ENCODE assay signal across 2 cellular contexts in genomic region chr2:190941571-190941970, GRCh38.
TF ChIP-seq lines count a peak whose summit lies in the region.

No MANE protein-coding gene starts in this region.

TF ChIP-seq in HepG2, 621 proteins besides CTCF, POLR2A, EP300 and RAD21:
- TF ChIP-seq CREB1 (IDR thresholded peaks at IDR 0.05) (no peak), CREB1 (CRISPR knock-in tag; IDR thresholded peaks at IDR 0.05) (no peak), NFYC (CRISPR knock-in tag; IDR thresholded peaks at IDR 0.05) (no peak), FOXM1 (CRISPR knock-in tag; IDR thresholded peaks at IDR 0.05) (no peak), TP53 (CRISPR knock-in tag; conservative IDR thresholded peaks at IDR 0.05) (no peak), FUBP1 (CRISPR knock-in tag; IDR thresholded peaks at IDR 0.05; ENCODE audit: borderline replicate concordance) (no peak), ZNF329 (CRISPR knock-in tag; IDR thresholded peaks at IDR 0.05; ENCODE audit: low read depth) (no peak), POLR2G (IDR thresholded peaks at IDR 0.05; ENCODE audit: low read depth, low read length) (0 out of 2 replicates have a peak, but pooled peaks have one; percentile 27), RBM22 (optimal IDR thresholded peaks at IDR 0.05; ENCODE audit: low read length) (peak; percentile 65), FLYWCH1 (CRISPR knock-in tag; IDR thresholded peaks at IDR 0.05) (no peak), XRCC5 (optimal IDR thresholded peaks at IDR 0.05; ENCODE audit: low read length) (no peak), ZNF124 (CRISPR knock-in tag; IDR thresholded peaks at IDR 0.05) (no peak), ZNF589 (CRISPR knock-in tag; conservative IDR thresholded peaks at IDR 0.05) (no peak), TMF1 (CRISPR knock-in tag; IDR thresholded peaks at IDR 0.05; ENCODE audit: low read depth) (no peak), ZNF766 (CRISPR knock-in tag; IDR thresholded peaks at IDR 0.05; ENCODE audit: borderline replicate concordance) (no peak), MYNN (CRISPR knock-in tag; IDR thresholded peaks at IDR 0.05; ENCODE audit: low read depth) (no peak), AGO2 (optimal IDR thresholded peaks at IDR 0.05; ENCODE audit: low read depth, low read length) (peak; percentile 22)
- TF ChIP-seq, protein P1, sequence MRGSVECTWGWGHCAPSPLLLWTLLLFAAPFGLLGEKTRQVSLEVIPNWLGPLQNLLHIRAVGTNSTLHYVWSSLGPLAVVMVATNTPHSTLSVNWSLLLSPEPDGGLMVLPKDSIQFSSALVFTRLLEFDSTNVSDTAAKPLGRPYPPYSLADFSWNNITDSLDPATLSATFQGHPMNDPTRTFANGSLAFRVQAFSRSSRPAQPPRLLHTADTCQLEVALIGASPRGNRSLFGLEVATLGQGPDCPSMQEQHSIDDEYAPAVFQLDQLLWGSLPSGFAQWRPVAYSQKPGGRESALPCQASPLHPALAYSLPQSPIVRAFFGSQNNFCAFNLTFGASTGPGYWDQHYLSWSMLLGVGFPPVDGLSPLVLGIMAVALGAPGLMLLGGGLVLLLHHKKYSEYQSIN (CRISPR knock-in tag; IDR thresholded peaks at IDR 0.05; ENCODE audit: borderline replicate concordance), result no peak
TF ChIP-seq in HepG2: peak in this region for 3.

TF ChIP-seq in K562, 482 proteins besides CTCF, POLR2A, EP300 and RAD21:
- TF ChIP-seq SAFB (IDR thresholded peaks at IDR 0.05; ENCODE audit: borderline replicate concordance, low read depth, low read length) (no peak), ZNF175 (CRISPR knock-in tag; IDR thresholded peaks at IDR 0.05; ENCODE audit: low read depth) (no peak), ZNF444 (CRISPR knock-in tag; IDR thresholded peaks at IDR 0.05) (no peak), IRF2 (CRISPR knock-in tag; IDR thresholded peaks at IDR 0.05) (no peak), ZNF766 (CRISPR knock-in tag; conservative IDR thresholded peaks at IDR 0.05) (no peak)
